1 cellular context compared by ENCODE assay signal in the genomic region with DNA sequence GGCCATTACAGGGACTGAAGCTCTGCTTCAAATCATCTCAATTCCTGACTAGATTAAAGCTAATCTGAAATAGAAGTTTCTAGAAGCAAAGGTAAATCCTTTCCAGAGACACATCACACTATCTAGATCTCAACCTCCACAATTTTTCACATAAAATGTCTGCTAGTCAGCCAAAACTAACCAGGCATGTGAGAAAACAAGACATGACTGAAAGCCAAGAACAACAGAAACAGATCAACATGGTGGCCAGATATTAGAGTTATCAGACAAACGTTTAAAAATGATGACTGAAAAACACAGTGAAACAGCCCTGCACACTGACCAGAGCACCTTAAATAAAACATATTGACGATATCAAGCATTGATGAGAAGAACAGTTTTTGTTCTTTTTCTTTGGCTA.
TF ChIP-seq lines count a peak whose summit lies in the region.

No MANE protein-coding gene starts in this region.

TF ChIP-seq in GM12878, 131 proteins besides CTCF, POLR2A, EP300 and RAD21 (continued from another document):
- TF ChIP-seq KAT2A (conservative IDR thresholded peaks at IDR 0.05; ENCODE audit: control insufficient read depth, low read depth, low read length) (no peak), YY1 (IDR thresholded peaks at IDR 0.05; ENCODE audit: low read depth, low read length) (no peak), JUND (IDR thresholded peaks at IDR 0.05; ENCODE audit: low read depth, low read length) (no peak), E4F1 (IDR thresholded peaks at IDR 0.05; ENCODE audit: borderline replicate concordance, partially characterized antibody) (no peak), YBX1 (IDR thresholded peaks at IDR 0.05) (no peak), RUNX3 (IDR thresholded peaks at IDR 0.05; ENCODE audit: low read length) (no peak), SKIL (IDR thresholded peaks at IDR 0.05; ENCODE audit: low read depth, poor library complexity, severe bottlenecking) (no peak), MEF2B (IDR thresholded peaks at IDR 0.05; ENCODE audit: partially characterized antibody, poor library complexity, severe bottlenecking) (no peak), SRF (IDR thresholded peaks at IDR 0.05; ENCODE audit: low read depth in 2 of 2, low read length in 2 of 2) (no peak), POLR2AphosphoS5 (IDR thresholded peaks at IDR 0.05; ENCODE audit: low read length) (no peak), CHD2 (IDR thresholded peaks at IDR 0.05; ENCODE audit: borderline replicate concordance, low read depth, low read length) (no peak)
- TF ChIP-seq, protein P1, sequence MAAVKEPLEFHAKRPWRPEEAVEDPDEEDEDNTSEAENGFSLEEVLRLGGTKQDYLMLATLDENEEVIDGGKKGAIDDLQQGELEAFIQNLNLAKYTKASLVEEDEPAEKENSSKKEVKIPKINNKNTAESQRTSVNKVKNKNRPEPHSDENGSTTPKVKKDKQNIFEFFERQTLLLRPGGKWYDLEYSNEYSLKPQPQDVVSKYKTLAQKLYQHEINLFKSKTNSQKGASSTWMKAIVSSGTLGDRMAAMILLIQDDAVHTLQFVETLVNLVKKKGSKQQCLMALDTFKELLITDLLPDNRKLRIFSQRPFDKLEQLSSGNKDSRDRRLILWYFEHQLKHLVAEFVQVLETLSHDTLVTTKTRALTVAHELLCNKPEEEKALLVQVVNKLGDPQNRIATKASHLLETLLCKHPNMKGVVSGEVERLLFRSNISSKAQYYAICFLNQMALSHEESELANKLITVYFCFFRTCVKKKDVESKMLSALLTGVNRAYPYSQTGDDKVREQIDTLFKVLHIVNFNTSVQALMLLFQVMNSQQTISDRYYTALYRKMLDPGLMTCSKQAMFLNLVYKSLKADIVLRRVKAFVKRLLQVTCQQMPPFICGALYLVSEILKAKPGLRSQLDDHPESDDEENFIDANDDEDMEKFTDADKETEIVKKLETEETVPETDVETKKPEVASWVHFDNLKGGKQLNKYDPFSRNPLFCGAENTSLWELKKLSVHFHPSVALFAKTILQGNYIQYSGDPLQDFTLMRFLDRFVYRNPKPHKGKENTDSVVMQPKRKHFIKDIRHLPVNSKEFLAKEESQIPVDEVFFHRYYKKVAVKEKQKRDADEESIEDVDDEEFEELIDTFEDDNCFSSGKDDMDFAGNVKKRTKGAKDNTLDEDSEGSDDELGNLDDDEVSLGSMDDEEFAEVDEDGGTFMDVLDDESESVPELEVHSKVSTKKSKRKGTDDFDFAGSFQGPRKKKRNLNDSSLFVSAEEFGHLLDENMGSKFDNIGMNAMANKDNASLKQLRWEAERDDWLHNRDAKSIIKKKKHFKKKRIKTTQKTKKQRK (IDR thresholded peaks at IDR 0.05; ENCODE audit: low read depth, low read length), result no peak
